Comparison of ENCODE assay signal across 9 cellular contexts in the genomic region with DNA sequence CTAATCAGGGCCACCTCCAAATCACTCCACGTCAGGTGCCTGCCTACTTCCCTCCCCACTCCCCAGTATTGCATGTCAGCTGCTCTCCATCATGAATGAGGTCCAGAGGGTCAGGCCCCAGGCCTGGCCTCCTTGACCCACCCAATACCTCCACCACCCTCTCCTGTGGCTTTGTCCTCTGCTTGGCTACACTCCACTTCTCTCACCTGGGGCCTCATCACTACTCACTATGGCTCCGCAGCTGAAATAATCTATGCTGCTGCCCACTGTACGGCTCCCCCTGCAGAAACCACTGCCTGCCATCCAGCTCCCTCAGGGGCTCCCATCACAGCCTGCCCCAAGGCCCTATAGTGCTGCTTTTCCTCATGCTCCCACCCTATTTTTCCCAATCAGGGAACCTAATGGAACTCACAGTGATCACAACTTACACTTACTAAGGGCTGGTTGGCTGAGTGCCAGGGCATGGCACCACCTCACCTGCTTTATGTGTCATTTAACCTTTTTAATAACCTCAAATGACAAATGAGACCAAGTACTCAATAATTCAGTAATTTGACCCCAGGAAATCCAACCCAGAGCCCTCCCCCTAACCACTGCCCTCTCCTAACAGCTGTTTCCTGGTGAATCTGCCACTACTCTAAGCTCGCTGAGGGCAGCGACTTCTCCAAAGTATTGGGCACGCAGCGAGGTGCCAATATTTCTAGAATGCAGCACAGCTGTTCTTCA. TPM values are rescaled to one million over a fixed set of nuclear protein-coding genes. Genes with fewer than 3 reads are reported as not detected.
DNase-seq lines count a peak whose midpoint lies in the region; ATAC-seq and TF ChIP-seq lines count a peak whose summit lies in the region.
"Had no signal": no experiment of that assay in that cellular context is flagged by ENCODE, and none has a peak within 500 bp of the region (broad histone marks: within the 10 kb centered on the region; RNA-seq: fewer than 3 reads in every experiment).

No MANE protein-coding gene starts in this region.

- no peak overlapping the region for H3K4me3 Mint-ChIP-seq in stimulated activated effector memory CD8-positive, alpha-beta T cell treated with anti-CD3 and anti-CD28 coated beads, Interleukin-12 subunit alpha, Interleukin-12 subunit beta, amount 100 ng/mL, for 72 hours

- H3K27ac ChIP-seq in SK-N-SH (ENCODE audit: low read depth in 2 of 2, low read length in 1 of 2): no peak overlapping the region

- H2AFZ ChIP-seq in SK-N-SH (ENCODE audit: low read depth): no peak overlapping the region

- no peaks in the 10 kb centered on the region for H3K9me2 ChIP-seq in SK-N-SH

- peaks cover 3 to 12% of the 10 kb centered on the region in 2 experiments for H3K36me3 ChIP-seq in SK-N-SH (replicated peaks in 1 of 2; ENCODE audit: control insufficient read depth in 1 of 2, insufficient read depth in 2 of 2, low read length in 1 of 2)

- peak overlapping the region; percentile 99 for H3K4me2 ChIP-seq in SK-N-SH

- TF ChIP-seq RAD21 in SK-N-SH (IDR thresholded peaks at IDR 0.05; ENCODE audit: low read length): no peak

- TF ChIP-seq POLR2A in erythroblast (IDR thresholded peaks at IDR 0.05; ENCODE audit: low read length): no peak

- H3K4me3 ChIP-seq in SK-N-SH (ENCODE audit: low read depth in 2 of 2, low read length in 1 of 2): peak overlapping the region in 1 of 2 experiments; percentile 99; a peak in 1 of 4 replicates

- POLR2A ChIA-PET in SK-N-SH (lab: Yijun Ruan, JAX): no interaction called here

- WGBS in SK-N-SH (ENCODE audit: low lambda C conversion rate): 94% methylated on average over 7 of the region's 7 CpGs

- no peaks in the 10 kb centered on the region for H3K36me3 Mint-ChIP-seq in stimulated activated effector memory CD8-positive, alpha-beta T cell treated with anti-CD3 and anti-CD28 coated beads, Interleukin-12 subunit alpha, Interleukin-12 subunit beta, amount 100 ng/mL, for 72 hours

- H3F3A ChIP-seq in SK-N-SH (replicated peaks; ENCODE audit: insufficient read depth): peaks cover 6% of the 10 kb centered on the region

- H3K27me3 ChIP-seq in SK-N-SH (ENCODE audit: insufficient read depth): no peaks in the 10 kb centered on the region

- peaks cover 4 to 25% of the 10 kb centered on the region in 2 experiments; a peak in 2 of 4 replicates for H3K4me1 ChIP-seq in SK-N-SH (ENCODE audit: control insufficient read depth in 1 of 2, insufficient read depth in 2 of 2, low read depth in 1 of 2, low read length in 1 of 2)

- H3K79me2 ChIP-seq in SK-N-SH (ENCODE audit: insufficient read depth): peaks cover 54% of the 10 kb centered on the region

- DNase-seq in SK-N-SH (no peak), NCI-H1105 treated with DMSO at 0.1 percent for 48 hours (lab: John Stamatoyannopoulos, UW) (peak; percentile 8), dermis blood vessel endothelial cell (peak; percentile 10), HT-29 (ENCODE audit: low spot score) (no peak), erythroblast (lab: John Stamatoyannopoulos, UW) (no peak)
- DNase-seq in stimulated activated effector memory CD8-positive, alpha-beta T cell treated with anti-CD3 and anti-CD28 coated beads, Interleukin-12 subunit alpha, Interleukin-12 subunit beta, amount 100 ng/mL, for 72 hours (ENCODE audit: low spot score in 2 of 2): no peak
- DNase-seq: NCI-H1092 treated with DMSO at 0.1 percent for 48 hours had no signal

- no peak for TF ChIP-seq CTCF in SK-N-SH (IDR thresholded peaks at IDR 0.05)

- no peaks in the 10 kb centered on the region for H3K9me3 Mint-ChIP-seq in stimulated activated effector memory CD8-positive, alpha-beta T cell treated with anti-CD3 and anti-CD28 coated beads, Interleukin-12 subunit alpha, Interleukin-12 subunit beta, amount 100 ng/mL, for 72 hours

- no peak overlapping the region for H3K9ac ChIP-seq in SK-N-SH

- no peak for TF ChIP-seq EP300 in SK-N-SH (IDR thresholded peaks at IDR 0.05; ENCODE audit: borderline replicate concordance in 1 of 2, low read depth in 1 of 2, low read length in 1 of 2)

- peaks cover 72% of the 10 kb centered on the region for H3K4me1 Mint-ChIP-seq in stimulated activated effector memory CD8-positive, alpha-beta T cell treated with anti-CD3 and anti-CD28 coated beads, Interleukin-12 subunit alpha, Interleukin-12 subunit beta, amount 100 ng/mL, for 72 hours

- peak overlapping the region; percentile 63 for H3K27ac Mint-ChIP-seq in stimulated activated effector memory CD8-positive, alpha-beta T cell treated with anti-CD3 and anti-CD28 coated beads, Interleukin-12 subunit alpha, Interleukin-12 subunit beta, amount 100 ng/mL, for 72 hours

- ATAC-seq in SK-N-SH treated with all-trans-retinoic acid at 6 μM for 48 hours (no peak), HG02642 (IDR thresholded peaks at IDR 0.05; ENCODE audit: poor library complexity, unreplicated experiment) (no peak)
- ATAC-seq in stimulated activated effector memory CD8-positive, alpha-beta T cell treated with anti-CD3 and anti-CD28 coated beads, Interleukin-12 subunit alpha, Interleukin-12 subunit beta, amount 100 ng/mL, for 72 hours: no peak

- H3K9me3 ChIP-seq in SK-N-SH: no peaks in the 10 kb centered on the region

- H4K20me1 ChIP-seq in SK-N-SH (ENCODE audit: insufficient read depth): peaks cover 50% of the 10 kb centered on the region

- CTCF ChIA-PET in SK-N-SH (lab: Yijun Ruan, JAX): interaction anchor here (1.5 to 3.0 kb wide), 4 partner anchors 22 to 187 kb away, joined by 7 to 20 read pairs (median 12); no protein-coding TSS in a partner anchor

TF ChIP-seq in SK-N-SH, 30 proteins besides CTCF, POLR2A, EP300 and RAD21:
- no peak for TF ChIP-seq SIN3A (IDR thresholded peaks at IDR 0.05; ENCODE audit: borderline replicate concordance, low read depth, low read length)
- TF ChIP-seq NFIC (IDR thresholded peaks at IDR 0.05; ENCODE audit: borderline replicate concordance): peak; percentile 31; the same call in 1 of the 2 replicates
- TF ChIP-seq FOXJ3 (CRISPR knock-in tag; IDR thresholded peaks at IDR 0.05): no peak

TF ChIP-seq in SK-N-SH treated with all-trans-retinoic acid at 6 μM for 48 hours, 23 proteins besides CTCF, POLR2A, EP300 and RAD21:
- TF ChIP-seq CSDC2 (CRISPR knock-in tag; IDR thresholded peaks at IDR 0.05) (no peak), ISL1 (CRISPR knock-in tag; IDR thresholded peaks at IDR 0.05) (no peak), ZC3H10 (CRISPR knock-in tag; IDR thresholded peaks at IDR 0.05) (no peak), RARB (CRISPR knock-in tag; IDR thresholded peaks at IDR 0.05) (no peak), ZNF565 (CRISPR knock-in tag; conservative IDR thresholded peaks at IDR 0.05; ENCODE audit: low read depth) (no peak), SNAI2 (CRISPR knock-in tag; IDR thresholded peaks at IDR 0.05) (no peak)
TF ChIP-seq in SK-N-SH treated with all-trans-retinoic acid at 6 μM for 48 hours: peak in this region for 0.

RNA-seq across cellular contexts. Expression of a gene that starts 2.3 kb away (rescaled TPM):
- 44.3 and 56.2 TPM in 2 replicates for polyA plus RNA-seq in SK-N-SH (2012; rRNA removed)
- 18.6 and 24.9 TPM in 2 replicates for polyA plus RNA-seq in SK-N-SH (2012; cell fraction: cytosol; rRNA removed)
- polyA plus RNA-seq in SK-N-SH (2012; cell fraction: nucleus; rRNA removed): 197 and 204 TPM in 2 replicates
- 36.4 and 41.2 TPM in 2 replicates for total RNA-seq in dermis blood vessel endothelial cell
- total RNA-seq in HT-29 (2014; rRNA removed; shearing (Covaris generic)): 66.5 and 67.1 TPM in 2 replicates

RNA-seq across cellular contexts. Expression of a gene that starts 2.4 kb away (rescaled TPM):
- polyA plus RNA-seq in SK-N-SH (2012; rRNA removed): 3.9 and 4.2 TPM in 2 replicates
- polyA plus RNA-seq in SK-N-SH (2012; cell fraction: cytosol; rRNA removed): 1.0 and 1.5 TPM in 2 replicates
- polyA plus RNA-seq in SK-N-SH (2012; cell fraction: nucleus; rRNA removed): 20.1 and 22.2 TPM in 2 replicates
- 1.5 and 1.9 TPM in 2 replicates for total RNA-seq in dermis blood vessel endothelial cell
- 1.6 and 2.1 TPM in 2 replicates for total RNA-seq in HT-29 (2014; rRNA removed; shearing (Covaris generic))

RNA-seq across cellular contexts. Expression of a gene that starts 48.3 kb away (rescaled TPM):
- 24.5 and 26.3 TPM in 2 replicates for polyA plus RNA-seq in SK-N-SH (2012; rRNA removed)
- polyA plus RNA-seq in SK-N-SH (2012; cell fraction: cytosol; rRNA removed): 12.5 and 13.2 TPM in 2 replicates
- 43.9 and 63.0 TPM in 2 replicates for polyA plus RNA-seq in SK-N-SH (2012; cell fraction: nucleus; rRNA removed)
- 9.2 and 15.1 TPM in 2 replicates for total RNA-seq in dermis blood vessel endothelial cell
- total RNA-seq in HT-29 (2014; rRNA removed; shearing (Covaris generic)): 53.6 and 55.3 TPM in 2 replicates

RNA-seq across cellular contexts. Expression of a gene that starts 53.3 kb away (rescaled TPM):
- polyA plus RNA-seq in SK-N-SH (2012; rRNA removed): 12.1 and 18.0 TPM in 2 replicates
- 16.8 and 17.8 TPM in 2 replicates for polyA plus RNA-seq in SK-N-SH (2012; cell fraction: cytosol; rRNA removed)
- 11.0 and 25.9 TPM in 2 replicates for polyA plus RNA-seq in SK-N-SH (2012; cell fraction: nucleus; rRNA removed)
- total RNA-seq in dermis blood vessel endothelial cell: 52.3 and 57.3 TPM in 2 replicates
- total RNA-seq in HT-29 (2014; rRNA removed; shearing (Covaris generic)): 6.0 and 10.1 TPM in 2 replicates

RNA-seq across cellular contexts. Expression of a gene that starts 53.4 kb away (rescaled TPM):
- 0.02 TPM in 2 replicates for polyA plus RNA-seq in SK-N-SH (2012; rRNA removed)
- 0.01 TPM in 2 replicates for polyA plus RNA-seq in SK-N-SH (2012; cell fraction: cytosol; rRNA removed)
- polyA plus RNA-seq in SK-N-SH (2012; cell fraction: nucleus; rRNA removed): 0.08 and 0.10 TPM in 2 replicates
- under 0.01 TPM in 1 of 2 replicates, not detected in the other for total RNA-seq in dermis blood vessel endothelial cell
- total RNA-seq in HT-29 (2014; rRNA removed; shearing (Covaris generic)): not detected in 2 replicates

Comparison
In these comparisons a context has a peak if more than half of its experiments do, and no peak if none do; other contexts are left out.
1. DNase-seq: peak in NCI-H1105 treated with DMSO at 0.1 percent for 48 hours (single experiment) and dermis blood vessel endothelial cell (single experiment); none in SK-N-SH (single experiment), stimulated activated effector memory CD8-positive, alpha-beta T cell treated with anti-CD3 and anti-CD28 coated beads, Interleukin-12 subunit alpha, Interleukin-12 subunit beta, amount 100 ng/mL, for 72 hours (0 of 2), HT-29 (single experiment) and erythroblast (0 of 2).